10 cellular contexts compared by ENCODE assay signal in genomic region chr12:129503802-129504201, GRCh38.
"Had no signal": no experiment of that assay in that cellular context is flagged by ENCODE, and none has a peak within 500 bp of the region (broad histone marks: within the 10 kb centered on the region; RNA-seq: fewer than 3 reads in every experiment).

No MANE protein-coding gene starts in this region.

- H3K9ac ChIP-seq: KMS-11 had no signal

- H3K4me2 ChIP-seq: GM23338, KMS-11 had no signal

- FAIRE-seq: H1, H54 had no signal

- DNase-seq: H9, HCEC 1CT, HFFc6, IMR-90, KBM-7 had no signal

- ATAC-seq: GM23338 had no signal

- H3K27ac ChIP-seq: HL-60, KMS-11 had no signal

- H2AFZ ChIP-seq: GM23338 had no signal

- H3K4me3 ChIP-seq: GM23338 had no signal
